Comparison of ENCODE assay signal across 1 cellular context in the genomic region with DNA sequence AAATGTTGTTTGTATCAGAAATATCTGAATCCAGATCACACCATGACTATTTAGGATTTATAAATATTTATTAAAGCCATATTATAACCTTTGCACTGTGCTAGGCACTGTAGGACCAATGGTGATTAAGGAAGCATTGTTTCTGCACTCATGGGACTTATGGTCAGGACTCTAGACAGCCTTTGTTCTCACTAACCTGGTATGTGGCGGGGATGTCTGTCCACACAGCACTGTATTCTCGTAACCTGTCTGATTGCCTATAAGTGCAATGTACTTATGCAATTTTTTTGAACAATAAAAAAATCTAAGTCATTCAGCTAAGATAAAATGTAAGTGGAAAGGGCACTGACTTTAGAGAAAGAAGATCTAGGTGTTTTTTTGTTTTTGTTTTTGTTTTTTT.
TF ChIP-seq lines count a peak whose summit lies in the region.

No MANE protein-coding gene starts in this region.

TF ChIP-seq in IMR-90, 13 proteins besides CTCF, POLR2A, EP300 and RAD21 (continued from another document):
- TF ChIP-seq BHLHE40 (IDR thresholded peaks at IDR 0.05; ENCODE audit: low read depth, low read length) (no peak), CEBPB (IDR thresholded peaks at IDR 0.05; ENCODE audit: low read depth, low read length) (no peak), MAFK (IDR thresholded peaks at IDR 0.05; ENCODE audit: low read depth, low read length) (no peak), FOS (IDR thresholded peaks at IDR 0.05; ENCODE audit: low read depth, low read length) (no peak), RCOR1 (IDR thresholded peaks at IDR 0.05; ENCODE audit: insufficient replicate concordance, low read length) (no peak)
- TF ChIP-seq, protein P1, sequence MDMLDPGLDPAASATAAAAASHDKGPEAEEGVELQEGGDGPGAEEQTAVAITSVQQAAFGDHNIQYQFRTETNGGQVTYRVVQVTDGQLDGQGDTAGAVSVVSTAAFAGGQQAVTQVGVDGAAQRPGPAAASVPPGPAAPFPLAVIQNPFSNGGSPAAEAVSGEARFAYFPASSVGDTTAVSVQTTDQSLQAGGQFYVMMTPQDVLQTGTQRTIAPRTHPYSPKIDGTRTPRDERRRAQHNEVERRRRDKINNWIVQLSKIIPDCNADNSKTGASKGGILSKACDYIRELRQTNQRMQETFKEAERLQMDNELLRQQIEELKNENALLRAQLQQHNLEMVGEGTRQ (IDR thresholded peaks at IDR 0.05; ENCODE audit: low read depth, low read length): no peak
- TF ChIP-seq, protein P2, sequence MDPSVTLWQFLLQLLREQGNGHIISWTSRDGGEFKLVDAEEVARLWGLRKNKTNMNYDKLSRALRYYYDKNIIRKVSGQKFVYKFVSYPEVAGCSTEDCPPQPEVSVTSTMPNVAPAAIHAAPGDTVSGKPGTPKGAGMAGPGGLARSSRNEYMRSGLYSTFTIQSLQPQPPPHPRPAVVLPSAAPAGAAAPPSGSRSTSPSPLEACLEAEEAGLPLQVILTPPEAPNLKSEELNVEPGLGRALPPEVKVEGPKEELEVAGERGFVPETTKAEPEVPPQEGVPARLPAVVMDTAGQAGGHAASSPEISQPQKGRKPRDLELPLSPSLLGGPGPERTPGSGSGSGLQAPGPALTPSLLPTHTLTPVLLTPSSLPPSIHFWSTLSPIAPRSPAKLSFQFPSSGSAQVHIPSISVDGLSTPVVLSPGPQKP (IDR thresholded peaks at IDR 0.05; ENCODE audit: borderline replicate concordance, low read depth, low read length): no peak
